16 cellular contexts compared by ENCODE assay signal in the genomic region with DNA sequence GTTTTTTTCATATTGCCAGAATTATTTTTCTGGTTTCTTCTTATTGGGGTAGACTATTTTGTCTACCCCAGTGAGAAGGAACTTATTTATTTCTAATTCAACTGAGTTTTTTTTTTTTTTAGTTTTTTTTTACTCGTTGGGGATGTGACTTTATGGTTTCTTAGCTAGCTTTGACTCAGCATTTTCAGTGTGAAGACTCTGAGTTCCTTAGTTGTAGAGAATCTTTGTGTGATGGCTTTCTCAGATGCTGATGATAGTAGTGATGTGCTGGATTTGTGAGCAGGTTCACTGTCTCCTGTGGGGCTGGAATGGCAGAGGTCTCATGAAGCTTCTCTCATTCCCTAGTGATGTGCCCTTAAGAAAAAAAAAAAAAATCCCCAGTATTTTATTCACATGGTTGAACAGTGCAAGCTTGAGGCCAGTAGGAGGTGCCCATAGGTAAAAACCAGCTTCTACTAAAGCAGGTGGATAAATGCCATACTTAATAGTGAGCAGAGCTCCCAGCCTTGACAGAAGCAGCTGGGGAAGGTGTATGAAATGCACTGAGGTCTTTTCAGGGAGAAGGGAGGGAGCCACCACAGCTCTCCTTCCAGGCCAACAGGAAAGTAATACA.
DNase-seq lines count a peak whose midpoint lies in the region; ATAC-seq and TF ChIP-seq lines count a peak whose summit lies in the region.
"Had no signal": no experiment of that assay in that cellular context is flagged by ENCODE, and none has a peak within 500 bp of the region (broad histone marks: within the 10 kb centered on the region; RNA-seq: fewer than 3 reads in every experiment).

No MANE protein-coding gene starts in this region.

- peak; percentile 13 for TF ChIP-seq CTCF in GM06990 (IDR thresholded peaks at IDR 0.05; ENCODE audit: insufficient read depth, low read length, poor library complexity, severe bottlenecking)

- 0 out of 2 replicates have a peak, but pooled peaks cover 1% of the 10 kb centered on the region for H3K36me3 ChIP-seq in GM06990 (ENCODE audit: control insufficient read depth, insufficient read depth, low read length)
- H3K36me3 ChIP-seq: adrenal gland had no signal

- intact Hi-C loops in left colon (cut with DNase I, micrococcal nuclease) = no loop called here

- ATAC-seq in HG02884 (IDR thresholded peaks at IDR 0.05; ENCODE audit: unreplicated experiment) (peak; percentile 43), left colon (peak; percentile 70), HG02642 (IDR thresholded peaks at IDR 0.05; ENCODE audit: poor library complexity, unreplicated experiment) (no peak)
- ATAC-seq: activated CD8-positive, alpha-beta T cell treated with anti-CD3 and anti-CD28 coated beads, Interleukin-2, amount 10 ng/mL, durations not matched to agents 7 days and 5 days; Panc1; T-cell had no signal

- DNase-seq in GM06990 (ENCODE audit: extremely low read depth, insufficient read length) (no peak), RKO (ENCODE audit: low spot score) (peak; percentile 14), left colon (no peak), NCI-H1417 treated with DMSO at 0.1 percent for 48 hours (lab: John Stamatoyannopoulos, UW) (no peak), SHP77 treated with DMSO at 0.1 percent for 48 hours (lab: John Stamatoyannopoulos, UW) (no peak)
- DNase-seq in effector CD4-positive, alpha-beta T cell = no peak
- DNase-seq: activated CD8-positive, alpha-beta T cell treated with anti-CD3 and anti-CD28 coated beads, Interleukin-2, amount 10 ng/mL, durations not matched to agents 7 days and 5 days; adrenal gland; cerebellar nuclear complex; NCI-H1048; stimulated activated CD4-positive, alpha-beta T cell treated with anti-CD3 and anti-CD28 coated beads, Interleukin-4, amount 100 ng/mL, for 24 hours; T-cell; testis had no signal

- no peaks in the 10 kb centered on the region for H3K27me3 ChIP-seq in GM06990 (replicated peaks; ENCODE audit: control insufficient read depth, insufficient read depth, low read length)
- H3K27me3 ChIP-seq: adrenal gland, testis had no signal

- H3K4me3 ChIP-seq in GM06990 (replicated peaks; ENCODE audit: low read depth, low read length) = no peak overlapping the region
- H3K4me3 ChIP-seq: adrenal gland, testis had no signal
